27 cellular contexts compared by ENCODE assay signal in the genomic region with DNA sequence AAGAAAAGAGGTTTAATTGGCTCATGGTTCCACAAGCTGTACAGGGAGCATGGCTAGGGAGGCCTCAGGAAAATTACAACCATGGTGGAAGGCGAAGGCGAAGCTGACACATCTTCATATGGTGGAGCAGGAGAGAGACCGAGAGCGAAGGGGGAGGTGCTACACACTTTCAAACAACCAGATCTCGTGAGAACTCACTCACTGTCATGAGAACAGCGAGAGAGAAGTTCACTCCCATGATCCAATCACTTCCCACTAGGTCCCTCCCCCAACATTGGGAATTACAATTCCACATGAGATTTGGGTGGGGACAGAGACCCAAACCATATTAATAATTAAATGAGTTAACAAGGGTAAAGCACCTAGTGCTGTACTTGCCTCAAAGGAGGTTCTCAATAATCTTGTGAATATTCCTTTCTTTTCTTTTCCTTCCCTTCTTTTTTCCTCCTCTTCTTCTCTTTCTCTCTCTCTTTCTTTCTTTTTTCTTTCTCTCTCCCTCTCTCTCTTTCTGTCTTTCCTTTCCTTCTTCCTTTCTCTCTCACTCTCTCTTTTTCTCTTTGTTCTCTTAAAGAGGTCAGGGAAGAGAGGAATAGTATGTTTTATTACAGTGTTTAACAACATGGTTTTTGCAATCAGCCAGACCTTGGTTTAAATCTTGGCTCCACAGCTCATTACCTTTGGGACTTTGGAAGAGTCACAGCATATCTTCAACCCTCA. TPM values are rescaled to one million over a fixed set of nuclear protein-coding genes. Genes with fewer than 3 reads are reported as not detected.
"Had no signal": no experiment of that assay in that cellular context is flagged by ENCODE, and none has a peak within 500 bp of the region (broad histone marks: within the 10 kb centered on the region; RNA-seq: fewer than 3 reads in every experiment).

No MANE protein-coding gene starts in this region.

- H2AFZ ChIP-seq: parathyroid adenoma had no signal

- H3K4me1 Mint-ChIP-seq: immature natural killer cell had no signal

- H3K9ac ChIP-seq: parathyroid adenoma had no signal

- DNase-seq: activated CD4-positive, alpha-beta memory T cell treated with anti-CD3 and anti-CD28 coated beads, Interleukin-2, amount 10 ng/mL, durations not matched to agents 7 days and 5 days; activated CD4-positive, alpha-beta T cell treated with anti-CD3 and anti-CD28 coated beads for 36 hours; activated CD4-positive, CD25-positive, alpha-beta regulatory T cell; activated CD8-positive, alpha-beta memory T cell treated with anti-CD3 and anti-CD28 coated beads, Interleukin-2, amount 50 U/mL, for 48 hours; activated naive CD4-positive, alpha-beta T cell; activated T-cell treated with anti-CD3 and anti-CD28 coated beads, Interleukin-2, amount 50 U/mL, for 4 hours; amniotic stem cell; caudate nucleus; cortex of kidney; foreskin fibroblast; head of caudate nucleus; hypothalamus; immature natural killer cell; lower lobe of right lung; mesenchymal stem cell; naive thymus-derived CD8-positive, alpha-beta T cell; nucleus accumbens; psoas muscle; spleen; stimulated activated naive CD8-positive, alpha-beta T cell treated with anti-CD3 and anti-CD28 coated beads, Interleukin-15, Interleukin-2, amounts not matched to agents 100 U/mL and 50 U/mL, for 24 hours; T-helper 1 cell; upper lobe of right lung had no signal

- H3K27me3 ChIP-seq: upper lobe of right lung had no signal

- H3K9me3 ChIP-seq: lower lobe of right lung, psoas muscle, spleen, thoracic aorta, upper lobe of right lung had no signal

- H3K4me3 Mint-ChIP-seq: activated CD4-positive, alpha-beta memory T cell treated with anti-CD3 and anti-CD28 coated beads, Interleukin-2, amount 10 ng/mL, durations not matched to agents 7 days and 5 days; activated CD4-positive, alpha-beta T cell treated with anti-CD3 and anti-CD28 coated beads for 36 hours; activated T-cell treated with anti-CD3 and anti-CD28 coated beads, Interleukin-2, amount 50 U/mL, for 4 hours; immature natural killer cell; neural crest cell; T-helper 2 cell treated with Interferon-gamma antibody and Interleukin-4, amounts not matched to agents 5 μg/mL and 100 μg/mL, for 36 hours had no signal

- FAIRE-seq: endothelial cell of umbilical vein had no signal

- H3K79me2 ChIP-seq: parathyroid adenoma had no signal

- H3K36me3 Mint-ChIP-seq: immature natural killer cell; naive thymus-derived CD8-positive, alpha-beta T cell had no signal

- H3K27ac Mint-ChIP-seq: activated CD4-positive, alpha-beta memory T cell treated with anti-CD3 and anti-CD28 coated beads, Interleukin-2, amount 10 ng/mL, durations not matched to agents 7 days and 5 days; activated CD4-positive, alpha-beta T cell treated with anti-CD3 and anti-CD28 coated beads for 36 hours; immature natural killer cell; T-helper 2 cell treated with Interferon-gamma antibody and Interleukin-4, amounts not matched to agents 5 μg/mL and 100 μg/mL, for 36 hours had no signal

- H3K4me3 ChIP-seq: lower lobe of right lung, psoas muscle, spleen, thoracic aorta, upper lobe of right lung had no signal

- ATAC-seq: lower lobe of right lung, psoas muscle, upper lobe of right lung had no signal

- H3K4me1 ChIP-seq: lower lobe of right lung, parathyroid adenoma, psoas muscle, upper lobe of right lung had no signal

- H3K27ac ChIP-seq: lower lobe of right lung, parathyroid adenoma, psoas muscle, spleen, thoracic aorta, upper lobe of right lung had no signal

- H3K9me3 Mint-ChIP-seq: activated CD4-positive, alpha-beta memory T cell treated with anti-CD3 and anti-CD28 coated beads, Interleukin-2, amount 10 ng/mL, durations not matched to agents 7 days and 5 days; activated T-cell treated with anti-CD3 and anti-CD28 coated beads, Interleukin-2, amount 50 U/mL, for 4 hours; immature natural killer cell; naive thymus-derived CD8-positive, alpha-beta T cell; neural crest cell; T-helper 2 cell treated with Interferon-gamma antibody and Interleukin-4, amounts not matched to agents 5 μg/mL and 100 μg/mL, for 36 hours had no signal

- H3K36me3 ChIP-seq: lower lobe of right lung, spleen, thoracic aorta, upper lobe of right lung had no signal

RNA-seq across cellular contexts. Expression of a gene that starts 29.0 kb away (rescaled TPM):
- total RNA-seq: naive thymus-derived CD8-positive, alpha-beta T cell; neural crest cell had no signal
- polyA plus RNA-seq: naive thymus-derived CD8-positive, alpha-beta T cell had no signal
